1 cellular context compared by ENCODE assay signal in genomic region chr10:97059006-97059871, GRCh38.
TF ChIP-seq lines count a peak whose summit lies in the region.

No MANE protein-coding gene starts in this region.

TF ChIP-seq in SK-N-SH treated with all-trans-retinoic acid at 6 μM for 48 hours, 23 proteins besides CTCF, POLR2A, EP300 and RAD21 (continued from another document):
- TF ChIP-seq POU6F1 (CRISPR knock-in tag; IDR thresholded peaks at IDR 0.05; ENCODE audit: borderline replicate concordance, low read depth): no peak
